1 cellular context compared by ENCODE assay signal in the genomic region with DNA sequence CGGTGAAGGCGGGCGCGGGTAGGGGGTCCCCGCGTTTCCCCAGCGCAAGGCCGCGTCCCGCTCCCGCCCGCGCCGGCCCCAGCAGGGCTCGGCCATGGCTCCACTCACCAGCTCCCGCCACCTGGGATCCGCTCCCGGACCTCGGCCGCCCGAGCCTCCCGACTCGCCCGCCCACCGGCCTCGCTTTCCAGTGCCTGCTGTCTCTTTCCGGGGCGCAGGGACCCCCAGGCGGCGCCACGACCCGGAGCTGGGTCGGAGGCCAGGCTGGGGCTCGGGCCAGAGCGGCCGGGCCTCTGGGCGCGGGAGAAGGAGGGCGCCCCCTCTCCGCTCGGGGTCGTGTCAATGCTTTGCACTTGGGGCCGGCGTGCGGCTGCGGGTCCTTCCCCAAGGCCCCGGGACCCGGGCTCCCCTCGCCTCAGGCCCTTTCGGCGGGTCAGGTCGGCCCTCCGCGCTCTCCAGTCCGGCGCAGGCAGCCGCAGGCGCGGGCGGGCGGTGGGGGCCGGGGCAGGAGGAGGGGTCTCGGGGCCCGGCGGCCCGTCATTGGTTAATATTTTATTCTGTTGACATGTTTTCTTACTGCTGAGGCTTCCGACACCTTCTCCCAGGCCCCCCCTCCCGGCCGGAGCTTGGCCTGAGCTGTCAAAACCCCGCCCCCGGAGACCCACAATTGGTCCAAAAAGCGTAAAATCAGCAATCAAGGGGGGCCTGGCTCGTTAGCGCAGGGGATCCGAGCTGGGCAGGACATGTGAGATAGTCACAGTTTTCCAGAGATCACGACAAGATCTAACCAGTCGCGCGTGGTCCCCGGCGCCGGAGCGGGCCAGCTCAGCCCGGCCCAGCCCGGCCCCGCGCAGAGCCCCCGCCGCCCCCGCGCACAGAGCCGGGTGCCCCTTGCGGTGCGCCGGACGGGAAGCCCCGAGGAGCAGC.
TF ChIP-seq lines count a peak whose summit lies in the region.

A gene (plus strand): TSS at position 713 of the 927 bp plus-strand sequence. CDS start 334 bp downstream, outside the sequence.

TF ChIP-seq in HepG2, 621 proteins besides CTCF, POLR2A, EP300 and RAD21 (continued from another document and continues in another):
- TF ChIP-seq, protein P1, sequence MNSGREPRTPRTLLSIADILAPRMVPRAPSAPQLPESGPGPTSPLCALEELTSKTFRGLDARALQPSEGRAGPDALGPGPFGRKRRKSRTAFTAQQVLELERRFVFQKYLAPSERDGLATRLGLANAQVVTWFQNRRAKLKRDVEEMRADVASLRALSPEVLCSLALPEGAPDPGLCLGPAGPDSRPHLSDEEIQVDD (CRISPR knock-in tag; IDR thresholded peaks at IDR 0.05; ENCODE audit: borderline replicate concordance), result 0 out of 2 replicates have a peak, but pooled peaks have one; percentile 24
- TF ChIP-seq SALL2 (CRISPR knock-in tag; IDR thresholded peaks at IDR 0.05), result 0 out of 2 replicates have a peak, but pooled peaks have one; percentile 37
- no peak for TF ChIP-seq LCORL (IDR thresholded peaks at IDR 0.05)
- peak; percentile 60 for TF ChIP-seq LCORL (CRISPR knock-in tag; IDR thresholded peaks at IDR 0.05)
- peak; percentile 22; the same call in 1 of the 2 replicates for TF ChIP-seq NCOR1 (IDR thresholded peaks at IDR 0.05; ENCODE audit: borderline replicate concordance, low read length)
- peak; percentile 48; the same call in 1 of the 2 replicates for TF ChIP-seq ZNF746 (CRISPR knock-in tag; IDR thresholded peaks at IDR 0.05)
- TF ChIP-seq ZNF883 (CRISPR knock-in tag; IDR thresholded peaks at IDR 0.05; ENCODE audit: not compliant biosample characterization), result peak; percentile 81
- TF ChIP-seq EEA1 (CRISPR knock-in tag; IDR thresholded peaks at IDR 0.05; ENCODE audit: borderline replicate concordance), result peak; percentile 50
- TF ChIP-seq, protein P2, sequence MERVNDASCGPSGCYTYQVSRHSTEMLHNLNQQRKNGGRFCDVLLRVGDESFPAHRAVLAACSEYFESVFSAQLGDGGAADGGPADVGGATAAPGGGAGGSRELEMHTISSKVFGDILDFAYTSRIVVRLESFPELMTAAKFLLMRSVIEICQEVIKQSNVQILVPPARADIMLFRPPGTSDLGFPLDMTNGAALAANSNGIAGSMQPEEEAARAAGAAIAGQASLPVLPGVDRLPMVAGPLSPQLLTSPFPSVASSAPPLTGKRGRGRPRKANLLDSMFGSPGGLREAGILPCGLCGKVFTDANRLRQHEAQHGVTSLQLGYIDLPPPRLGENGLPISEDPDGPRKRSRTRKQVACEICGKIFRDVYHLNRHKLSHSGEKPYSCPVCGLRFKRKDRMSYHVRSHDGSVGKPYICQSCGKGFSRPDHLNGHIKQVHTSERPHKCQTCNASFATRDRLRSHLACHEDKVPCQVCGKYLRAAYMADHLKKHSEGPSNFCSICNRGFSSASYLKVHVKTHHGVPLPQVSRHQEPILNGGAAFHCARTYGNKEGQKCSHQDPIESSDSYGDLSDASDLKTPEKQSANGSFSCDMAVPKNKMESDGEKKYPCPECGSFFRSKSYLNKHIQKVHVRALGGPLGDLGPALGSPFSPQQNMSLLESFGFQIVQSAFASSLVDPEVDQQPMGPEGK (CRISPR knock-in tag; IDR thresholded peaks at IDR 0.05), result peak; percentile 94
- TF ChIP-seq, protein P3, sequence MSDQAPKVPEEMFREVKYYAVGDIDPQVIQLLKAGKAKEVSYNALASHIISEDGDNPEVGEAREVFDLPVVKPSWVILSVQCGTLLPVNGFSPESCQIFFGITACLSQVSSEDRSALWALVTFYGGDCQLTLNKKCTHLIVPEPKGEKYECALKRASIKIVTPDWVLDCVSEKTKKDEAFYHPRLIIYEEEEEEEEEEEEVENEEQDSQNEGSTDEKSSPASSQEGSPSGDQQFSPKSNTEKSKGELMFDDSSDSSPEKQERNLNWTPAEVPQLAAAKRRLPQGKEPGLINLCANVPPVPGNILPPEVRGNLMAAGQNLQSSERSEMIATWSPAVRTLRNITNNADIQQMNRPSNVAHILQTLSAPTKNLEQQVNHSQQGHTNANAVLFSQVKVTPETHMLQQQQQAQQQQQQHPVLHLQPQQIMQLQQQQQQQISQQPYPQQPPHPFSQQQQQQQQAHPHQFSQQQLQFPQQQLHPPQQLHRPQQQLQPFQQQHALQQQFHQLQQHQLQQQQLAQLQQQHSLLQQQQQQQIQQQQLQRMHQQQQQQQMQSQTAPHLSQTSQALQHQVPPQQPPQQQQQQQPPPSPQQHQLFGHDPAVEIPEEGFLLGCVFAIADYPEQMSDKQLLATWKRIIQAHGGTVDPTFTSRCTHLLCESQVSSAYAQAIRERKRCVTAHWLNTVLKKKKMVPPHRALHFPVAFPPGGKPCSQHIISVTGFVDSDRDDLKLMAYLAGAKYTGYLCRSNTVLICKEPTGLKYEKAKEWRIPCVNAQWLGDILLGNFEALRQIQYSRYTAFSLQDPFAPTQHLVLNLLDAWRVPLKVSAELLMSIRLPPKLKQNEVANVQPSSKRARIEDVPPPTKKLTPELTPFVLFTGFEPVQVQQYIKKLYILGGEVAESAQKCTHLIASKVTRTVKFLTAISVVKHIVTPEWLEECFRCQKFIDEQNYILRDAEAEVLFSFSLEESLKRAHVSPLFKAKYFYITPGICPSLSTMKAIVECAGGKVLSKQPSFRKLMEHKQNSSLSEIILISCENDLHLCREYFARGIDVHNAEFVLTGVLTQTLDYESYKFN (CRISPR knock-in tag; conservative IDR thresholded peaks at IDR 0.05), result peak; percentile 45; the same call in 1 of the 2 replicates
- TF ChIP-seq, protein P4, sequence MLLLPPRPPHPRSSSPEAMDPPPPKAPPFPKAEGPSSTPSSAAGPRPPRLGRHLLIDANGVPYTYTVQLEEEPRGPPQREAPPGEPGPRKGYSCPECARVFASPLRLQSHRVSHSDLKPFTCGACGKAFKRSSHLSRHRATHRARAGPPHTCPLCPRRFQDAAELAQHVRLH (CRISPR knock-in tag; IDR thresholded peaks at IDR 0.05; ENCODE audit: borderline replicate concordance, low read depth), result no peak; the same call in 1 of the 2 replicates
- 0 out of 2 replicates have a peak, but pooled peaks have one; percentile 17 for TF ChIP-seq REXO4 (CRISPR knock-in tag; IDR thresholded peaks at IDR 0.05; ENCODE audit: borderline replicate concordance)
- no peak for TF ChIP-seq FOXA1 (IDR thresholded peaks at IDR 0.05)
- TF ChIP-seq FOXA1 (CRISPR knock-in tag; IDR thresholded peaks at IDR 0.05), result peak; percentile 13; the same call in 1 of the 2 replicates
- TF ChIP-seq RXRA (CRISPR knock-in tag; IDR thresholded peaks at IDR 0.05), result peak; percentile 66; the same call in 1 of the 2 replicates
- peak; percentile 80; the same call in 1 of the 2 replicates for TF ChIP-seq MEIS1 (CRISPR knock-in tag; IDR thresholded peaks at IDR 0.05; ENCODE audit: borderline replicate concordance)
- 0 out of 2 replicates have a peak, but pooled peaks have one; percentile 52 for TF ChIP-seq FOXM1 (CRISPR knock-in tag; IDR thresholded peaks at IDR 0.05)
- TF ChIP-seq ZNF788 (CRISPR knock-in tag; IDR thresholded peaks at IDR 0.05; ENCODE audit: borderline replicate concordance), result peak; percentile 57; the same call in 1 of the 2 replicates
- peak; percentile 69; the same call in 1 of the 2 replicates for TF ChIP-seq ARNTL (CRISPR knock-in tag; IDR thresholded peaks at IDR 0.05)
- TF ChIP-seq HNF4A (CRISPR knock-in tag; IDR thresholded peaks at IDR 0.05), result no peak
- TF ChIP-seq, protein P5, sequence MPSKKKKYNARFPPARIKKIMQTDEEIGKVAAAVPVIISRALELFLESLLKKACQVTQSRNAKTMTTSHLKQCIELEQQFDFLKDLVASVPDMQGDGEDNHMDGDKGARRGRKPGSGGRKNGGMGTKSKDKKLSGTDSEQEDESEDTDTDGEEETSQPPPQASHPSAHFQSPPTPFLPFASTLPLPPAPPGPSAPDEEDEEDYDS (CRISPR knock-in tag; IDR thresholded peaks at IDR 0.05), result peak; percentile 38; the same call in 1 of the 2 replicates
- peak; percentile 88 for TF ChIP-seq SRY (CRISPR knock-in tag; IDR thresholded peaks at IDR 0.05)
- TF ChIP-seq KLF12 (CRISPR knock-in tag; IDR thresholded peaks at IDR 0.05; ENCODE audit: borderline replicate concordance), result peak; percentile 68; the same call in 1 of the 2 replicates
- TF ChIP-seq, protein P6, sequence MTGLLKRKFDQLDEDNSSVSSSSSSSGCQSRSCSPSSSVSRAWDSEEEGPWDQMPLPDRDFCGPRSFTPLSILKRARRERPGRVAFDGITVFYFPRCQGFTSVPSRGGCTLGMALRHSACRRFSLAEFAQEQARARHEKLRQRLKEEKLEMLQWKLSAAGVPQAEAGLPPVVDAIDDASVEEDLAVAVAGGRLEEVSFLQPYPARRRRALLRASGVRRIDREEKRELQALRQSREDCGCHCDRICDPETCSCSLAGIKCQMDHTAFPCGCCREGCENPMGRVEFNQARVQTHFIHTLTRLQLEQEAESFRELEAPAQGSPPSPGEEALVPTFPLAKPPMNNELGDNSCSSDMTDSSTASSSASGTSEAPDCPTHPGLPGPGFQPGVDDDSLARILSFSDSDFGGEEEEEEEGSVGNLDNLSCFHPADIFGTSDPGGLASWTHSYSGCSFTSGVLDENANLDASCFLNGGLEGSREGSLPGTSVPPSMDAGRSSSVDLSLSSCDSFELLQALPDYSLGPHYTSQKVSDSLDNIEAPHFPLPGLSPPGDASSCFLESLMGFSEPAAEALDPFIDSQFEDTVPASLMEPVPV (CRISPR knock-in tag; IDR thresholded peaks at IDR 0.05), result peak; percentile 46; the same call in 1 of the 2 replicates
- TF ChIP-seq NRL (CRISPR knock-in tag; IDR thresholded peaks at IDR 0.05; ENCODE audit: borderline replicate concordance), result peak; percentile 61; the same call in 1 of the 2 replicates
- TF ChIP-seq, protein P7, sequence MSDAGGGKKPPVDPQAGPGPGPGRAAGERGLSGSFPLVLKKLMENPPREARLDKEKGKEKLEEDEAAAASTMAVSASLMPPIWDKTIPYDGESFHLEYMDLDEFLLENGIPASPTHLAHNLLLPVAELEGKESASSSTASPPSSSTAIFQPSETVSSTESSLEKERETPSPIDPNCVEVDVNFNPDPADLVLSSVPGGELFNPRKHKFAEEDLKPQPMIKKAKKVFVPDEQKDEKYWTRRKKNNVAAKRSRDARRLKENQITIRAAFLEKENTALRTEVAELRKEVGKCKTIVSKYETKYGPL (CRISPR knock-in tag; IDR thresholded peaks at IDR 0.05), result 0 out of 2 replicates have a peak, but pooled peaks have one; percentile 52
- no peak for TF ChIP-seq ZNF781 (CRISPR knock-in tag; IDR thresholded peaks at IDR 0.05; ENCODE audit: borderline replicate concordance, not compliant biosample characterization)
- TF ChIP-seq XRCC5 (optimal IDR thresholded peaks at IDR 0.05; ENCODE audit: low read length), result peak; percentile 18
- TF ChIP-seq KDM2A (CRISPR knock-in tag; IDR thresholded peaks at IDR 0.05; ENCODE audit: borderline replicate concordance, low read depth), result peak; percentile 78
- TF ChIP-seq NFIB (CRISPR knock-in tag; IDR thresholded peaks at IDR 0.05; ENCODE audit: borderline replicate concordance), result no peak
- TF ChIP-seq, protein P8, sequence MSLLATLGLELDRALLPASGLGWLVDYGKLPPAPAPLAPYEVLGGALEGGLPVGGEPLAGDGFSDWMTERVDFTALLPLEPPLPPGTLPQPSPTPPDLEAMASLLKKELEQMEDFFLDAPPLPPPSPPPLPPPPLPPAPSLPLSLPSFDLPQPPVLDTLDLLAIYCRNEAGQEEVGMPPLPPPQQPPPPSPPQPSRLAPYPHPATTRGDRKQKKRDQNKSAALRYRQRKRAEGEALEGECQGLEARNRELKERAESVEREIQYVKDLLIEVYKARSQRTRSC (CRISPR knock-in tag; IDR thresholded peaks at IDR 0.05; ENCODE audit: low read depth), result 0 out of 2 replicates have a peak, but pooled peaks have one; percentile 28
- TF ChIP-seq SP5 (CRISPR knock-in tag; IDR thresholded peaks at IDR 0.05; ENCODE audit: borderline replicate concordance, low read depth), result peak; percentile 76
- TF ChIP-seq, protein P9, sequence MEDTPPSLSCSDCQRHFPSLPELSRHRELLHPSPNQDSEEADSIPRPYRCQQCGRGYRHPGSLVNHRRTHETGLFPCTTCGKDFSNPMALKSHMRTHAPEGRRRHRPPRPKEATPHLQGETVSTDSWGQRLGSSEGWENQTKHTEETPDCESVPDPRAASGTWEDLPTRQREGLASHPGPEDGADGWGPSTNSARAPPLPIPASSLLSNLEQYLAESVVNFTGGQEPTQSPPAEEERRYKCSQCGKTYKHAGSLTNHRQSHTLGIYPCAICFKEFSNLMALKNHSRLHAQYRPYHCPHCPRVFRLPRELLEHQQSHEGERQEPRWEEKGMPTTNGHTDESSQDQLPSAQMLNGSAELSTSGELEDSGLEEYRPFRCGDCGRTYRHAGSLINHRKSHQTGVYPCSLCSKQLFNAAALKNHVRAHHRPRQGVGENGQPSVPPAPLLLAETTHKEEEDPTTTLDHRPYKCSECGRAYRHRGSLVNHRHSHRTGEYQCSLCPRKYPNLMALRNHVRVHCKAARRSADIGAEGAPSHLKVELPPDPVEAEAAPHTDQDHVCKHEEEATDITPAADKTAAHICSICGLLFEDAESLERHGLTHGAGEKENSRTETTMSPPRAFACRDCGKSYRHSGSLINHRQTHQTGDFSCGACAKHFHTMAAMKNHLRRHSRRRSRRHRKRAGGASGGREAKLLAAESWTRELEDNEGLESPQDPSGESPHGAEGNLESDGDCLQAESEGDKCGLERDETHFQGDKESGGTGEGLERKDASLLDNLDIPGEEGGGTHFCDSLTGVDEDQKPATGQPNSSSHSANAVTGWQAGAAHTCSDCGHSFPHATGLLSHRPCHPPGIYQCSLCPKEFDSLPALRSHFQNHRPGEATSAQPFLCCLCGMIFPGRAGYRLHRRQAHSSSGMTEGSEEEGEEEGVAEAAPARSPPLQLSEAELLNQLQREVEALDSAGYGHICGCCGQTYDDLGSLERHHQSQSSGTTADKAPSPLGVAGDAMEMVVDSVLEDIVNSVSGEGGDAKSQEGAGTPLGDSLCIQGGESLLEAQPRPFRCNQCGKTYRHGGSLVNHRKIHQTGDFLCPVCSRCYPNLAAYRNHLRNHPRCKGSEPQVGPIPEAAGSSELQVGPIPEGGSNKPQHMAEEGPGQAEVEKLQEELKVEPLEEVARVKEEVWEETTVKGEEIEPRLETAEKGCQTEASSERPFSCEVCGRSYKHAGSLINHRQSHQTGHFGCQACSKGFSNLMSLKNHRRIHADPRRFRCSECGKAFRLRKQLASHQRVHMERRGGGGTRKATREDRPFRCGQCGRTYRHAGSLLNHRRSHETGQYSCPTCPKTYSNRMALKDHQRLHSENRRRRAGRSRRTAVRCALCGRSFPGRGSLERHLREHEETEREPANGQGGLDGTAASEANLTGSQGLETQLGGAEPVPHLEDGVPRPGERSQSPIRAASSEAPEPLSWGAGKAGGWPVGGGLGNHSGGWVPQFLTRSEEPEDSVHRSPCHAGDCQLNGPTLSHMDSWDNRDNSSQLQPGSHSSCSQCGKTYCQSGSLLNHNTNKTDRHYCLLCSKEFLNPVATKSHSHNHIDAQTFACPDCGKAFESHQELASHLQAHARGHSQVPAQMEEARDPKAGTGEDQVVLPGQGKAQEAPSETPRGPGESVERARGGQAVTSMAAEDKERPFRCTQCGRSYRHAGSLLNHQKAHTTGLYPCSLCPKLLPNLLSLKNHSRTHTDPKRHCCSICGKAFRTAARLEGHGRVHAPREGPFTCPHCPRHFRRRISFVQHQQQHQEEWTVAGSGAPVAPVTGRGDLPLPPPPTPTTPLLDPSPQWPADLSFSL (CRISPR knock-in tag; IDR thresholded peaks at IDR 0.05), result no peak
- TF ChIP-seq ZNF670 (CRISPR knock-in tag; IDR thresholded peaks at IDR 0.05; ENCODE audit: borderline replicate concordance), result no peak
- TF ChIP-seq ZNF256 (CRISPR knock-in tag; conservative IDR thresholded peaks at IDR 0.05), result peak; percentile 20; the same call in 1 of the 2 replicates
